In the genomic region with DNA sequence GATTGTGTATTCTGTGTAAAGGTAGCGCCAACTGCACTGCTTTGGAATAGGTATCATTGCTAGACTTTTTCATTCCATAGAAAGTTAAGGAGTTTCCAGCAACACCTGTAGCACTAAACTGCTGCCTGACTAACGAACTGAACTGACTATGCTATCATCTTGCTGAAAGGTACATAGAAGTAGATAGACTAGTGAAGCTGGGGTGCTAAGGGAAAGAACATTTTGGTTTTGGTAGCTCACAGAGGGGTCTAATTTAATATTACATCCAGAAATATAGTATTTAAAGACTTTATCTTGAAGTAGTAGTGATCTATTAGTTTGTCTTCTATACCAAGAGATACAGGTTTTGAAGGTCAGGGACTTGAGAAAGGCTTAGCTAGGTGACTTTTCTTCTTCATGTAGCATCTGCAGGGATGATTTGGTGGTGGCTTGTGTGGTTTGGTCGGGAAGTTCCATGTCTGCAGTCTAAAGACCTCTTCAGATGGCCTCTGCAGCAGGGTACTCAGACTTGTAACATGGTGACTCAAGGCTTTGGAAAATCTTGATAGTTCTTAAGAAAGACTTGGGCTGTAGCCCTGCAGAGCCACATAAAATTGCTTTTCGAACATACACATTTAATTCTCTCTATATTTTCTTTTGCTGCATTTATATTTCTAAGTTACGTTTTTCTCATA, we compare ENCODE assay signal across 9 cellular contexts. TPM values are rescaled to one million over a fixed set of nuclear protein-coding genes. Genes with fewer than 3 reads are reported as not detected.
DNase-seq lines count a peak whose midpoint lies in the region; ATAC-seq lines count a peak whose summit lies in the region.
"Had no signal": no experiment of that assay in that cellular context is flagged by ENCODE, and none has a peak within 500 bp of the region (broad histone marks: within the 10 kb centered on the region; RNA-seq: fewer than 3 reads in every experiment).

No MANE protein-coding gene starts in this region.

- no peaks in the 10 kb centered on the region for H3K27me3 Mint-ChIP-seq in activated T-helper 2 cell treated with anti-CD3 and anti-CD28 coated beads, Interferon-gamma antibody, Interleukin-2, Interleukin-4, amounts not matched to agents 10 μg/mL and 5 μg/mL and 100 μg/mL, durations not matched to agents 14 hours and 24 hours and 36 hours (ENCODE audit: low read depth)

- peak overlapping the region; percentile 81 for H3K27ac Mint-ChIP-seq in activated T-helper 2 cell treated with anti-CD3 and anti-CD28 coated beads, Interferon-gamma antibody, Interleukin-2, Interleukin-4, amounts not matched to agents 10 μg/mL and 5 μg/mL and 100 μg/mL, durations not matched to agents 14 hours and 24 hours and 36 hours

- H3K36me3 Mint-ChIP-seq in activated T-helper 2 cell treated with anti-CD3 and anti-CD28 coated beads, Interferon-gamma antibody, Interleukin-2, Interleukin-4, amounts not matched to agents 10 μg/mL and 5 μg/mL and 100 μg/mL, durations not matched to agents 14 hours and 24 hours and 36 hours (ENCODE audit: low read depth): peaks cover 25% of the 10 kb centered on the region

- peaks cover 62% of the 10 kb centered on the region for H3K4me1 Mint-ChIP-seq in activated T-helper 2 cell treated with anti-CD3 and anti-CD28 coated beads, Interferon-gamma antibody, Interleukin-2, Interleukin-4, amounts not matched to agents 10 μg/mL and 5 μg/mL and 100 μg/mL, durations not matched to agents 14 hours and 24 hours and 36 hours (ENCODE audit: low read depth)

- peak overlapping the region; percentile 7 for H3K4me3 Mint-ChIP-seq in activated T-helper 2 cell treated with anti-CD3 and anti-CD28 coated beads, Interferon-gamma antibody, Interleukin-2, Interleukin-4, amounts not matched to agents 10 μg/mL and 5 μg/mL and 100 μg/mL, durations not matched to agents 14 hours and 24 hours and 36 hours (ENCODE audit: low read depth)

- no peaks in the 10 kb centered on the region for H3K9me3 Mint-ChIP-seq in activated T-helper 2 cell treated with anti-CD3 and anti-CD28 coated beads, Interferon-gamma antibody, Interleukin-2, Interleukin-4, amounts not matched to agents 10 μg/mL and 5 μg/mL and 100 μg/mL, durations not matched to agents 14 hours and 24 hours and 36 hours

- intact Hi-C loops in activated T-helper 2 cell treated with anti-CD3 and anti-CD28 coated beads, Interferon-gamma antibody, Interleukin-2, Interleukin-4, amounts not matched to agents 10 μg/mL and 5 μg/mL and 100 μg/mL, durations not matched to agents 14 hours and 24 hours and 36 hours (cut with micrococcal nuclease): loop anchor here (1.0 to 5.0 kb wide), 2 partner anchors 9 to 220 kb away; no protein-coding TSS in a partner anchor

- ATAC-seq in GM18861 (IDR thresholded peaks at IDR 0.05; ENCODE audit: unreplicated experiment): peak; percentile 33
- peak; percentile 46 for ATAC-seq in HG03108 (IDR thresholded peaks at IDR 0.05; ENCODE audit: unreplicated experiment)
- ATAC-seq in GM19023 (IDR thresholded peaks at IDR 0.05; ENCODE audit: unreplicated experiment): no peak

- no peak for DNase-seq in activated T-helper 2 cell treated with anti-CD3 and anti-CD28 coated beads, Interferon-gamma antibody, Interleukin-2, Interleukin-4, amounts not matched to agents 10 μg/mL and 5 μg/mL and 100 μg/mL, durations not matched to agents 14 hours and 24 hours and 36 hours (ENCODE audit: low spot score)
- DNase-seq in stimulated activated CD4-positive, alpha-beta T cell treated with anti-CD3 and anti-CD28 coated beads, Interleukin-2, amount 100 ng/mL, for 24 hours: peak; percentile 51 to 52
- no peak for DNase-seq in NCI-H510A (lab: John Stamatoyannopoulos, UW)
- no peak for DNase-seq in germinal center (ENCODE audit: low spot score)
- DNase-seq in putamen (ENCODE audit: low spot score): no peak
- DNase-seq: left cardiac atrium had no signal

RNA-seq across cellular contexts. Expression of a gene that starts 10.2 kb away (rescaled TPM):
- total RNA-seq in activated T-helper 2 cell treated with anti-CD3 and anti-CD28 coated beads, Interferon-gamma antibody, Interleukin-2, Interleukin-4, amounts not matched to agents 10 μg/mL and 5 μg/mL and 100 μg/mL, durations not matched to agents 14 hours and 24 hours and 36 hours: 73.8 and 81.7 TPM in 2 replicates

Comparison
In these comparisons a context has a peak if more than half of its experiments do, and no peak if none do; other contexts are left out.
1. DNase-seq: peak in stimulated activated CD4-positive, alpha-beta T cell treated with anti-CD3 and anti-CD28 coated beads, Interleukin-2, amount 100 ng/mL, for 24 hours (2 of 2); none in activated T-helper 2 cell treated with anti-CD3 and anti-CD28 coated beads, Interferon-gamma antibody, Interleukin-2, Interleukin-4, amounts not matched to agents 10 μg/mL and 5 μg/mL and 100 μg/mL, durations not matched to agents 14 hours and 24 hours and 36 hours (single experiment), NCI-H510A (single experiment), germinal center (single experiment) and putamen (single experiment).